8 cellular contexts compared by ENCODE assay signal in genomic region chr22:39254789-39255298, GRCh38. TPM values are rescaled to one million over a fixed set of nuclear protein-coding genes. Genes with fewer than 3 reads are reported as not detected.
A peak's percentile ranks its signal among the peaks of the same experiment; 100 is the strongest.
DNase-seq lines count a peak whose midpoint lies in the region; ATAC-seq, FAIRE-seq and TF ChIP-seq lines count a peak whose summit lies in the region.

No MANE protein-coding gene starts in this region.

- TF ChIP-seq CTCF in GM13977 (IDR thresholded peaks at IDR 0.05; ENCODE audit: extremely low read depth, insufficient read depth, missing control alignments) (no peak), NB4 (IDR thresholded peaks at IDR 0.05; ENCODE audit: low read depth, low read length) (no peak), K562 (IDR thresholded peaks at IDR 0.05 in 2 of 3, conservative IDR thresholded peaks at IDR 0.05 in 1 of 3; ENCODE audit: insufficient read depth in 2 of 3, low read depth in 1 of 3, low read length in 3 of 3) (no peak), lung (IDR thresholded peaks at IDR 0.05; ENCODE audit: control extremely low read depth, extremely low read depth) (no peak), testis (IDR thresholded peaks at IDR 0.05) (no peak)

- POLR2A ChIA-PET in K562 (lab: Yijun Ruan, JAX) = interaction anchor here (0.6 to 1.2 kb wide), 3 partner anchors 64 to 476 kb away, joined by 3 to 5 read pairs (median 3); partner anchors contain the start of gene RPL3

- H3K36me3 ChIP-seq in K562 (ENCODE audit: control insufficient read depth, insufficient read depth, low read length) (no peaks in the 10 kb centered on the region), lung (ENCODE audit: control insufficient read depth in 2 of 2, insufficient read depth in 2 of 2, low read length in 2 of 2) (no peaks in the 10 kb centered on the region), testis (ENCODE audit: low read depth, missing control alignments) (no peaks in the 10 kb centered on the region)

- TF ChIP-seq POLR2A in NB4 (IDR thresholded peaks at IDR 0.05; ENCODE audit: extremely low read depth, insufficient read length) = no peak
- TF ChIP-seq POLR2A in K562 (conservative IDR thresholded peaks at IDR 0.05) = no peak
- TF ChIP-seq POLR2A in testis (IDR thresholded peaks at IDR 0.05) = no peak

- ATAC-seq in K562 (no peak; the same call in 2 of the 3 replicates), lung (ENCODE audit: insufficient read depth, low FRiP score) (no peak), HG02884 (IDR thresholded peaks at IDR 0.05; ENCODE audit: unreplicated experiment) (no peak)

- H3K27me3 ChIP-seq in K562 (ENCODE audit: control insufficient read depth in 2 of 2, insufficient read depth in 2 of 2, low read length in 2 of 2) (no peaks in the 10 kb centered on the region), lung (ENCODE audit: control insufficient read depth, insufficient read depth) (no peaks in the 10 kb centered on the region), testis (no peaks in the 10 kb centered on the region)

- H3K9me3 ChIP-seq in K562 (replicated peaks; ENCODE audit: control insufficient read depth, insufficient read depth, low read depth, low read length) = no peaks in the 10 kb centered on the region
- no peaks in the 10 kb centered on the region for H3K9me3 ChIP-seq in lung (ENCODE audit: control insufficient read depth in 2 of 2, insufficient read depth in 1 of 2, low read length in 1 of 2)
- H3K9me3 ChIP-seq in testis = no peaks in the 10 kb centered on the region

- peak overlapping the region; percentile 30 to 45; a peak in 3 of 4 replicates for H3K9ac ChIP-seq in K562 (ENCODE audit: insufficient read depth in 1 of 2, low read depth in 2 of 2, low read length in 2 of 2)

- FAIRE-seq in K562 (lab: Jason Lieb, UNC) = no peak

- in situ Hi-C loops in GM13977 (cut with MboI; ENCODE audit: low pct_unique_long_range_greater_than_20kb, low sequenced_read_pairs, unreplicated experiment) (no loop called here), K562 (cut with MboI) (no loop called here)

- no peak for TF ChIP-seq EP300 in K562 (IDR thresholded peaks at IDR 0.05; ENCODE audit: low read length)

- BruUV-seq in K562 (replicated peaks; lab: Mats Ljungman, UMichigan) = no TSS peak

- no peak overlapping the region for H3K4me2 ChIP-seq in K562 (ENCODE audit: insufficient read depth, low read length)

- H3K27ac ChIP-seq in K562 (ENCODE audit: extremely low read depth, low read depth, low read length) (peak overlapping the region; percentile 32; the same call in 1 of the 3 replicates), lung (ENCODE audit: low read depth in 1 of 2, low read length in 1 of 2) (peak overlapping the region; percentile 74 to 84), testis (no peak overlapping the region)

- CTCF ChIA-PET in K562 (lab: Yijun Ruan, JAX; ENCODE audit: low intra/inter-chr PET ratio) = no interaction called here

- H2AFZ ChIP-seq in K562 (ENCODE audit: low read depth, low read length) = peak overlapping the region; percentile 72

- H3K4me3 ChIP-seq in NB4 (ENCODE audit: low read depth, low read length) = no peak overlapping the region
- no peak overlapping the region for H3K4me3 ChIP-seq in K562
- no peak overlapping the region for H3K4me3 ChIP-seq in lung
- H3K4me3 ChIP-seq in testis = no peak overlapping the region

- no peaks in the 10 kb centered on the region for H3K79me2 ChIP-seq in K562 (ENCODE audit: control insufficient read depth, insufficient read depth, low read length)

- no peak for TF ChIP-seq RAD21 in K562 (CRISPR knock-in tag; conservative IDR thresholded peaks at IDR 0.05 in 1 of 2, IDR thresholded peaks at IDR 0.05 in 1 of 2)

- no peaks in the 10 kb centered on the region for H3K9me1 ChIP-seq in K562 (ENCODE audit: control insufficient read depth, insufficient read depth, low read length)

- DNase-seq in GM13977 (ENCODE audit: low spot score) (peak; percentile 89), NB4 (ENCODE audit: low read depth) (peak; percentile 38), K562 (ENCODE audit: extremely low read depth in 1 of 4, low spot score in 3 of 4) (peak in 1 of 4 experiments; percentile 24), lung (ENCODE audit: low spot score) (no peak), testis (no peak), NCI-H2227 (lab: John Stamatoyannopoulos, UW; ENCODE audit: unreplicated experiment) (no peak), UCSD-AML1 (lab: John Stamatoyannopoulos, UW; ENCODE audit: unreplicated experiment) (no peak)

- 54% methylated on average over 12 of the region's 15 CpGs for whole genome bisulfite sequencing in K562 (ENCODE audit: insufficient coverage, low coverage, missing lambda C conversion rate)
- WGBS in lung, 2 donors = 38 to 42% methylated on average over 15 of the region's 15 CpGs
- WGBS in testis, 2 donors = 63 to 68% methylated on average over 13 to 15 of the region's 15 CpGs

- peaks cover 32 to 50% of the 10 kb centered on the region in 2 experiments; a peak in 4 of 5 replicates for H3K4me1 ChIP-seq in K562 (replicated peaks in 1 of 2; ENCODE audit: control insufficient read depth in 2 of 2, insufficient read depth in 2 of 2, low read length in 2 of 2)
- peaks cover 7 to 27% of the 10 kb centered on the region in 2 donors for H3K4me1 ChIP-seq in lung (ENCODE audit: control insufficient read depth in 2 of 2, insufficient read depth in 2 of 2, low read length in 2 of 2)
- H3K4me1 ChIP-seq in testis = peaks cover 14% of the 10 kb centered on the region

- no peaks in the 10 kb centered on the region for H4K20me1 ChIP-seq in K562 (replicated peaks; ENCODE audit: control insufficient read depth, insufficient read depth, low read length)

- intact Hi-C loops in K562 (cut with micrococcal nuclease) (no loop called here), testis (cut with DNase I; ENCODE audit: low total_unique reads) (no loop called here)

TF ChIP-seq in K562, 482 proteins besides CTCF, POLR2A, EP300 and RAD21 (continues in another document):
- TF ChIP-seq ATF3 (IDR thresholded peaks at IDR 0.05) (peak; percentile 80), ATF3 (CRISPR knock-in tag; conservative IDR thresholded peaks at IDR 0.05) (no peak), SIX5 (IDR thresholded peaks at IDR 0.05; ENCODE audit: borderline replicate concordance in 1 of 2, insufficient read depth in 1 of 2, low read depth in 1 of 2, low read length in 2 of 2) (no peak), NR4A1 (CRISPR knock-in tag; IDR thresholded peaks at IDR 0.05) (no peak), NR4A1 (tag; IDR thresholded peaks at IDR 0.05) (no peak), ETV1 (tag; conservative IDR thresholded peaks at IDR 0.05; ENCODE audit: low read depth) (0 out of 2 replicates have a peak, but pooled peaks have one; percentile 28), ZFX (CRISPR knock-in tag; IDR thresholded peaks at IDR 0.05) (peak; percentile 43; the same call in 1 of the 2 replicates), GTF2F1 (IDR thresholded peaks at IDR 0.05; ENCODE audit: low read depth, low read length) (no peak), ATF7 (IDR thresholded peaks at IDR 0.05) (peak; percentile 31; the same call in 1 of the 2 replicates)

RNA-seq across cellular contexts. Expression of gene PDGFB, which starts 10.1 kb away (rescaled TPM):
- total RNA-seq in K562 (2011; cell fraction: chromatin; rRNA removed; ENCODE audit: low replicate concordance) = 4.7 and 16.7 TPM in 2 replicates
- total RNA-seq in K562 (2011; cell fraction: nucleolus; rRNA removed) = 12.4 and 26.7 TPM in 2 replicates
- 8.9 and 13.1 TPM in 2 replicates for total RNA-seq in K562 (2011; cell fraction: nucleoplasm; rRNA removed)
- total RNA-seq in K562 (2014; rRNA removed) (0.69 and 1.1 TPM in 2 replicates), K562 (2014; rRNA removed; fragmentation: Illumina TruSeq; extraction: Trizol) (0.13 and 0.22 TPM in 2 replicates), K562 (2015; rRNA removed; fragmentation: Illumina TruSeq; extraction: Trizol) (0.11 TPM in 1 of 2 replicates, not detected in the other), K562 (2021) (1.2 and 1.4 TPM in 2 replicates), lung (10 to 100 TPM; 19.7 to 39.4 TPM), testis (10 to 100 TPM in 1 of 2 donors, 1 to 10 TPM in 1; 9.8 to 13.3 TPM)
- polyA plus RNA-seq in K562 (2011; rRNA removed) (3.6 and 4.0 TPM in 2 replicates), K562 (2014; fragmentation: Illumina TruSeq; extraction: Trizol) (0.40 and 0.89 TPM in 2 replicates), K562 (2014; fragmentation: Nextera tagmentation; extraction: Ambion mirVana) (under 1 TPM; 0.07 to 0.15 TPM), K562 (2014; rRNA removed) (0.50 and 0.56 TPM in 2 replicates), lung (10 to 100 TPM in 1 of 2 donors, 1 to 10 TPM in 1; 9.8 to 56.7 TPM), testis (ENCODE audit: insufficient read depth, low read depth, low replicate concordance) (7.7 TPM)
- polyA plus RNA-seq in K562 (2011; cell fraction: cytosol; rRNA removed) = 4.9 and 8.7 TPM in 2 replicates
- polyA plus RNA-seq in K562 (2011; cell fraction: nucleus; rRNA removed) = 8.4 and 18.7 TPM in 2 replicates
- polyA plus RNA-seq in K562 (2012) = 0.32 and 1.7 TPM in 2 replicates
- 3.8 and 6.7 TPM in 2 replicates for polyA minus RNA-seq in K562 (2011; rRNA and poly(A)+ RNA removed)
- polyA minus RNA-seq in K562 (2011; cell fraction: cytosol; rRNA and poly(A)+ RNA removed) = 7.7 and 8.4 TPM in 2 replicates
- 3.2 and 4.0 TPM in 2 replicates for polyA minus RNA-seq in K562 (2011; cell fraction: nucleus; rRNA and poly(A)+ RNA removed)

Comparison
In these comparisons a context has a peak if more than half of its experiments do, and no peak if none do; other contexts are left out.
1. DNase-seq: peak in GM13977 (single experiment) and NB4 (single experiment); none in lung (single experiment), testis (single experiment), NCI-H2227 (single experiment) and UCSD-AML1 (single experiment).
2. H3K27ac ChIP-seq: peak in K562 (single experiment) and lung (2 of 2); none in testis (0 of 2).